ENCODE assay signal across 8 cellular contexts in the genomic region with DNA sequence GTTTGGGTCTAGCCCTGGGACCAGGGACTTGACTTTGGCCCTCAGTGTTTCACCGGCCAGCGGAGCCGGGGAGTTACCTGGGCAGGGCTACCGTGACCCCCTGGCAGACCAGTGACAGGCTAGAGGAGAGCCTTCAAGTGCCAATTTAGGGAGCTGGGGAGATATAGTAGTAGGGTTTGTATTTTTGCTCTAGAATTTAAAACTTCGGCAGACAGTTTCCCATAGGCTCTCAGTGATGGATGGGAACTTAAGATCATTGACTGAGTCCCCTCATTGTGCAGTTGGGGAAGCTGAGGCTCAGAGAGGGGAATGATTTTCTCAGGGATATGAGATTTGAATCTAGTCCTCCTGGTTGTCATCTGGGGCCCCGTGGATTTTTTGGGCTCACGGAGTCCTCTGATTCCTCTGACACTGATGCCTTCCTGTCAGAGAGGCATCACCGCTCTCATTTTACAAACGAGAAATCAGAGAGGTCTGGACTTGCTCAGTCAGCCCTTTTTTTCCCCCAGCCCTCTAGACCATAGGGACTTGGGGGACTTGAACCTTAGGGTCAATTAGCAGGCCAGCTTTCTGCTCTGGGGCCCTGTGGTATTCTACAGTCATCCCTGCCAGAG. TPM values are rescaled to one million over a fixed set of nuclear protein-coding genes. Genes with fewer than 3 reads are reported as not detected.
DNase-seq lines count a peak whose midpoint lies in the region; ATAC-seq and TF ChIP-seq lines count a peak whose summit lies in the region.

No MANE protein-coding gene starts in this region.

- peak overlapping the region; percentile 75 for H3K4me3 Mint-ChIP-seq in activated CD8-positive, alpha-beta memory T cell treated with anti-CD3 and anti-CD28 coated beads, Interleukin-2, amount 10 ng/mL, durations not matched to agents 7 days and 5 days
- H3K4me3 Mint-ChIP-seq in WTC11 = peak overlapping the region; percentile 81; the same call in 1 of the 2 replicates

- no peak overlapping the region for H3K27ac Mint-ChIP-seq in activated CD8-positive, alpha-beta memory T cell treated with anti-CD3 and anti-CD28 coated beads, Interleukin-2, amount 10 ng/mL, durations not matched to agents 7 days and 5 days
- H3K27ac Mint-ChIP-seq in WTC11 = no peak overlapping the region

- POLR2A ChIA-PET in WTC11 (lab: Charles Lee) = interaction anchor here (0.5 to 7.7 kb wide), 14 partner anchors 9 to 215 kb away, joined by 3 to 127 read pairs (median 4); a partner anchor contains a TSS

- no peak for ATAC-seq in activated CD8-positive, alpha-beta memory T cell treated with anti-CD3 and anti-CD28 coated beads, Interleukin-2, amount 10 ng/mL, durations not matched to agents 7 days and 5 days
- ATAC-seq in WTC11 = no peak
- ATAC-seq in left lung = no peak
- no peak for ATAC-seq in thoracic aorta (ENCODE audit: insufficient number of reproducible peaks, low FRiP score, low read depth)
- no peak for ATAC-seq in GM21825 (IDR thresholded peaks at IDR 0.05; ENCODE audit: unreplicated experiment)
- no peak for ATAC-seq in HG03520 (IDR thresholded peaks at IDR 0.05; ENCODE audit: unreplicated experiment)

- TF ChIP-seq CTCF in WTC11 (IDR thresholded peaks at IDR 0.05) (no peak), left lung (IDR thresholded peaks at IDR 0.05) (peak; percentile 9 to 19), thoracic aorta (IDR thresholded peaks at IDR 0.05) (peak; percentile 36)

- no peaks in the 10 kb centered on the region for H3K36me3 Mint-ChIP-seq in activated CD8-positive, alpha-beta memory T cell treated with anti-CD3 and anti-CD28 coated beads, Interleukin-2, amount 10 ng/mL, durations not matched to agents 7 days and 5 days
- no peaks in the 10 kb centered on the region for H3K36me3 Mint-ChIP-seq in WTC11

- H3K4me1 Mint-ChIP-seq in activated CD8-positive, alpha-beta memory T cell treated with anti-CD3 and anti-CD28 coated beads, Interleukin-2, amount 10 ng/mL, durations not matched to agents 7 days and 5 days = peaks cover 31% of the 10 kb centered on the region
- peaks cover 29% of the 10 kb centered on the region for H3K4me1 Mint-ChIP-seq in WTC11

- H3K36me3 ChIP-seq in left lung (no peaks in the 10 kb centered on the region), thoracic aorta (no peaks in the 10 kb centered on the region)

- DNase-seq in activated CD8-positive, alpha-beta memory T cell treated with anti-CD3 and anti-CD28 coated beads, Interleukin-2, amount 10 ng/mL, durations not matched to agents 7 days and 5 days = no peak
- no peak for DNase-seq in activated CD8-positive, alpha-beta memory T cell treated with anti-CD3 and anti-CD28 coated beads for 24 hours
- DNase-seq in WTC11 (ENCODE audit: low spot score) = no peak
- no peak for DNase-seq in left lung
- DNase-seq in thoracic aorta (ENCODE audit: low spot score) = no peak
- no peak for DNase-seq in activated CD4-positive, alpha-beta T cell treated with anti-CD3 and anti-CD28 coated beads for 48 hours

- H3K4me1 ChIP-seq in left lung (peaks cover 22 to 40% of the 10 kb centered on the region in 2 donors), thoracic aorta (ENCODE audit: control insufficient read depth in 1 of 2, low read depth in 2 of 2) (peaks cover 13 to 28% of the 10 kb centered on the region in 2 donors)

- peaks cover 48% of the 10 kb centered on the region for H3K27me3 Mint-ChIP-seq in activated CD8-positive, alpha-beta memory T cell treated with anti-CD3 and anti-CD28 coated beads, Interleukin-2, amount 10 ng/mL, durations not matched to agents 7 days and 5 days
- H3K27me3 Mint-ChIP-seq in WTC11 (ENCODE audit: low read depth) = peaks cover 13% of the 10 kb centered on the region

- H3K27me3 ChIP-seq in left lung = peaks cover 0 to 30% of the 10 kb centered on the region in 2 donors
- H3K27me3 ChIP-seq in thoracic aorta (replicated peaks; ENCODE audit: insufficient read depth) = no peaks in the 10 kb centered on the region

- H3K9me3 ChIP-seq in left lung (no peaks in the 10 kb centered on the region), thoracic aorta (no peaks in the 10 kb centered on the region)

- H3K4me3 ChIP-seq in left lung (peak overlapping the region; percentile 56 to 59), thoracic aorta (peak overlapping the region; percentile 93)

- CTCF ChIA-PET in activated CD8-positive, alpha-beta memory T cell treated with anti-CD3 and anti-CD28 coated beads, Interleukin-2, amount 10 ng/mL, durations not matched to agents 7 days and 5 days (lab: Charles Lee) = interaction anchor here (0.6 to 3.0 kb wide), 72 partner anchors 9 to 629 kb away, joined by 3 to 45 read pairs (median 4); a partner anchor contains a TSS
- CTCF ChIA-PET in WTC11 (lab: Charles Lee) = interaction anchor here (0.5 to 5.6 kb wide), 56 partner anchors 9 to 532 kb away, joined by 3 to 145 read pairs (median 4); a partner anchor contains a TSS

- H3K9me3 Mint-ChIP-seq in activated CD8-positive, alpha-beta memory T cell treated with anti-CD3 and anti-CD28 coated beads, Interleukin-2, amount 10 ng/mL, durations not matched to agents 7 days and 5 days (ENCODE audit: low read depth) = no peaks in the 10 kb centered on the region
- no peaks in the 10 kb centered on the region for H3K9me3 Mint-ChIP-seq in WTC11

- H3K27ac ChIP-seq in left lung (peak overlapping the region; percentile 91), thoracic aorta (peak overlapping the region; percentile 98 to 99)

- intact Hi-C loops in left lung (cut with DNase I) = loop anchor here in 1 of 2 donors (5.0 to 10.0 kb wide), 3 partner anchors 82 to 422 kb away; a partner anchor contains a TSS

TF ChIP-seq in WTC11, 78 proteins besides CTCF, POLR2A, EP300 and RAD21:
- TF ChIP-seq ZNF219 (CRISPR knock-in tag; IDR thresholded peaks at IDR 0.05; ENCODE audit: borderline replicate concordance) = no peak
- TF ChIP-seq, protein P1, sequence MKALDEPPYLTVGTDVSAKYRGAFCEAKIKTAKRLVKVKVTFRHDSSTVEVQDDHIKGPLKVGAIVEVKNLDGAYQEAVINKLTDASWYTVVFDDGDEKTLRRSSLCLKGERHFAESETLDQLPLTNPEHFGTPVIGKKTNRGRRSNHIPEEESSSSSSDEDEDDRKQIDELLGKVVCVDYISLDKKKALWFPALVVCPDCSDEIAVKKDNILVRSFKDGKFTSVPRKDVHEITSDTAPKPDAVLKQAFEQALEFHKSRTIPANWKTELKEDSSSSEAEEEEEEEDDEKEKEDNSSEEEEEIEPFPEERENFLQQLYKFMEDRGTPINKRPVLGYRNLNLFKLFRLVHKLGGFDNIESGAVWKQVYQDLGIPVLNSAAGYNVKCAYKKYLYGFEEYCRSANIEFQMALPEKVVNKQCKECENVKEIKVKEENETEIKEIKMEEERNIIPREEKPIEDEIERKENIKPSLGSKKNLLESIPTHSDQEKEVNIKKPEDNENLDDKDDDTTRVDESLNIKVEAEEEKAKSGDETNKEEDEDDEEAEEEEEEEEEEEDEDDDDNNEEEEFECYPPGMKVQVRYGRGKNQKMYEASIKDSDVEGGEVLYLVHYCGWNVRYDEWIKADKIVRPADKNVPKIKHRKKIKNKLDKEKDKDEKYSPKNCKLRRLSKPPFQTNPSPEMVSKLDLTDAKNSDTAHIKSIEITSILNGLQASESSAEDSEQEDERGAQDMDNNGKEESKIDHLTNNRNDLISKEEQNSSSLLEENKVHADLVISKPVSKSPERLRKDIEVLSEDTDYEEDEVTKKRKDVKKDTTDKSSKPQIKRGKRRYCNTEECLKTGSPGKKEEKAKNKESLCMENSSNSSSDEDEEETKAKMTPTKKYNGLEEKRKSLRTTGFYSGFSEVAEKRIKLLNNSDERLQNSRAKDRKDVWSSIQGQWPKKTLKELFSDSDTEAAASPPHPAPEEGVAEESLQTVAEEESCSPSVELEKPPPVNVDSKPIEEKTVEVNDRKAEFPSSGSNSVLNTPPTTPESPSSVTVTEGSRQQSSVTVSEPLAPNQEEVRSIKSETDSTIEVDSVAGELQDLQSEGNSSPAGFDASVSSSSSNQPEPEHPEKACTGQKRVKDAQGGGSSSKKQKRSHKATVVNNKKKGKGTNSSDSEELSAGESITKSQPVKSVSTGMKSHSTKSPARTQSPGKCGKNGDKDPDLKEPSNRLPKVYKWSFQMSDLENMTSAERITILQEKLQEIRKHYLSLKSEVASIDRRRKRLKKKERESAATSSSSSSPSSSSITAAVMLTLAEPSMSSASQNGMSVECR (CRISPR knock-in tag; IDR thresholded peaks at IDR 0.05; ENCODE audit: borderline replicate concordance) = 0 out of 2 replicates have a peak, but pooled peaks have one; percentile 6

RNA-seq across cellular contexts. Expression of a gene that starts 58.3 kb away (rescaled TPM):
- under 1 TPM; 0.58 to 0.96 TPM for total RNA-seq in activated CD8-positive, alpha-beta memory T cell treated with anti-CD3 and anti-CD28 coated beads, Interleukin-2, amount 10 ng/mL, durations not matched to agents 7 days and 5 days
- total RNA-seq in WTC11 (2021) = 3.8 to 4.4 TPM (median 4.2 TPM) in 3 replicates
- 10 to 100 TPM in 1 of 2 donors, 1 to 10 TPM in 1; 8.5 to 10.4 TPM for total RNA-seq in left lung
- 10 to 100 TPM; 19.3 to 23.6 TPM for total RNA-seq in thoracic aorta
